37 cellular contexts compared by ENCODE assay signal in genomic region chr5:178407646-178408045, GRCh38.
"Had no signal": no experiment of that assay in that cellular context is flagged by ENCODE, and none has a peak within 500 bp of the region (broad histone marks: within the 10 kb centered on the region; RNA-seq: fewer than 3 reads in every experiment).

No MANE protein-coding gene starts in this region.

- ATAC-seq: activated naive CD4-positive, alpha-beta T cell treated with anti-CD3 and anti-CD28 coated beads, Interleukin-2, amount 50 U/mL, for 72 hours; activated naive CD8-positive, alpha-beta T cell treated with anti-CD3 and anti-CD28 coated beads, Interleukin-2, amount 50 U/mL, for 24 hours; activated T-cell treated with anti-CD3 and anti-CD28 coated beads, Interleukin-2, amount 50 U/mL, for 4 hours; activated T-cell treated with anti-CD3 and anti-CD28 coated beads, Interleukin-2, amount 50 U/mL, for 72 hours; activated T-helper 17 cell treated with anti-CD3 and anti-CD28 coated beads, Interleukin-2, amount 50 U/mL, for 72 hours; body of pancreas had no signal

- DNase-seq: activated effector memory CD4-positive, alpha-beta T cell treated with anti-CD3 and anti-CD28 coated beads, Interleukin-2, amount 50 U/mL, for 16 hours; activated effector memory CD4-positive, alpha-beta T cell treated with Interleukin-2 at 50 U/mL for 16 hours; activated gamma-delta T cell; activated gamma-delta T cell treated with Interleukin-2 at 50 U/mL for 16 hours; activated naive CD4-positive, alpha-beta T cell; activated naive CD4-positive, alpha-beta T cell treated with anti-CD3 and anti-CD28 coated beads for 36 hours; activated naive CD4-positive, alpha-beta T cell treated with anti-CD3 and anti-CD28 coated beads, Interleukin-2, amount 10 ng/mL, durations not matched to agents 7 days and 5 days; activated naive CD4-positive, alpha-beta T cell treated with anti-CD3 and anti-CD28 coated beads, Interleukin-2, amount 50 U/mL, for 16 hours; activated naive CD4-positive, alpha-beta T cell treated with Interleukin-2 at 50 U/mL for 16 hours; activated naive CD8-positive, alpha-beta T cell treated with anti-CD3 and anti-CD28 coated beads for 36 hours; activated naive CD8-positive, alpha-beta T cell treated with anti-CD3 and anti-CD28 coated beads, Interleukin-2, amount 10 ng/mL, durations not matched to agents 7 days and 5 days; activated naive CD8-positive, alpha-beta T cell treated with anti-CD3 and anti-CD28 coated beads, Interleukin-2, amount 50 U/mL, for 24 hours; activated T-cell treated with anti-CD3 and anti-CD28 coated beads, Interleukin-2, amount 50 U/mL, for 1 hour; activated T-cell treated with anti-CD3 and anti-CD28 coated beads, Interleukin-2, amount 50 U/mL, for 24 hours; activated T-cell treated with anti-CD3 and anti-CD28 coated beads, Interleukin-2, amount 50 U/mL, for 4 hours; activated T-cell treated with anti-CD3 and anti-CD28 coated beads, Interleukin-2, amount 50 U/mL, for 48 hours; activated T-cell treated with anti-CD3 and anti-CD28 coated beads, Interleukin-2, amount 50 U/mL, for 72 hours; amniotic stem cell; amygdala; anterior cingulate cortex; body of pancreas; brain microvascular endothelial cell; caudate nucleus; central memory CD4-positive, alpha-beta T cell; cerebellar nuclear complex had no signal

- H3K4me3 Mint-ChIP-seq: activated naive CD4-positive, alpha-beta T cell treated with anti-CD3 and anti-CD28 coated beads for 36 hours; activated naive CD4-positive, alpha-beta T cell treated with anti-CD3 and anti-CD28 coated beads, Interleukin-2, amount 10 ng/mL, durations not matched to agents 7 days and 5 days; activated naive CD4-positive, alpha-beta T cell treated with anti-CD3 and anti-CD28 coated beads, Interleukin-2, amount 50 U/mL, for 24 hours; activated naive CD8-positive, alpha-beta T cell; activated naive CD8-positive, alpha-beta T cell treated with anti-CD3 and anti-CD28 coated beads for 36 hours; activated naive CD8-positive, alpha-beta T cell treated with anti-CD3 and anti-CD28 coated beads, Interleukin-2, amount 10 ng/mL, durations not matched to agents 7 days and 5 days; activated naive CD8-positive, alpha-beta T cell treated with anti-CD3 and anti-CD28 coated beads, Interleukin-2, amount 50 U/mL, for 24 hours; activated T-cell treated with anti-CD3 and anti-CD28 coated beads, Interleukin-2, amount 50 U/mL, for 24 hours; activated T-cell treated with anti-CD3 and anti-CD28 coated beads, Interleukin-2, amount 50 U/mL, for 4 hours; activated T-cell treated with anti-CD3 and anti-CD28 coated beads, Interleukin-2, amount 50 U/mL, for 72 hours; activated T-helper 1 cell treated with anti-CD3 and anti-CD28 coated beads, Interleukin-12 subunit alpha, Interleukin-12 subunit beta, Interleukin-2, Interleukin-4 antibody, amounts not matched to agents 30 ng/mL and 10 ng/mL and 1 ng/mL, durations not matched to agents 14 hours and 24 hours and 36 hours; activated T-helper 17 cell treated with anti-CD3 and anti-CD28 coated beads, Interleukin-2, amount 50 U/mL, for 72 hours; brain; central memory CD8-positive, alpha-beta T cell had no signal

- H3K36me3 Mint-ChIP-seq: activated naive CD4-positive, alpha-beta T cell treated with anti-CD3 and anti-CD28 coated beads, Interleukin-2, amount 10 ng/mL, durations not matched to agents 7 days and 5 days; activated naive CD8-positive, alpha-beta T cell treated with anti-CD3 and anti-CD28 coated beads, Interleukin-2, amount 10 ng/mL, durations not matched to agents 7 days and 5 days had no signal

- H3K27ac ChIP-seq: adrenal gland, ascending aorta, body of pancreas, brain microvascular endothelial cell, breast epithelium, cardiac muscle cell had no signal

- H3K36me3 ChIP-seq: adrenal gland, ascending aorta, brain microvascular endothelial cell, breast epithelium, cardiac muscle cell had no signal

- H3K4me1 ChIP-seq: adrenal gland, ascending aorta, body of pancreas, breast epithelium had no signal

- H3K4me3 ChIP-seq: adrenal gland, ascending aorta, body of pancreas, breast epithelium, cardiac muscle cell had no signal

- H3K9me3 ChIP-seq: adrenal gland had no signal

- H3K4me1 Mint-ChIP-seq: activated naive CD4-positive, alpha-beta T cell treated with anti-CD3 and anti-CD28 coated beads, Interleukin-2, amount 10 ng/mL, durations not matched to agents 7 days and 5 days; activated naive CD4-positive, alpha-beta T cell treated with anti-CD3 and anti-CD28 coated beads, Interleukin-2, amount 50 U/mL, for 24 hours; activated naive CD8-positive, alpha-beta T cell treated with anti-CD3 and anti-CD28 coated beads for 36 hours; activated naive CD8-positive, alpha-beta T cell treated with anti-CD3 and anti-CD28 coated beads, Interleukin-2, amount 10 ng/mL, durations not matched to agents 7 days and 5 days; activated naive CD8-positive, alpha-beta T cell treated with anti-CD3 and anti-CD28 coated beads, Interleukin-2, amount 50 U/mL, for 24 hours; activated T-helper 17 cell treated with anti-CD3 and anti-CD28 coated beads, Interleukin-2, amount 50 U/mL, for 72 hours; brain; central memory CD8-positive, alpha-beta T cell had no signal

- H3K9me3 Mint-ChIP-seq: activated T-helper 1 cell treated with anti-CD3 and anti-CD28 coated beads, Interleukin-12 subunit alpha, Interleukin-12 subunit beta, Interleukin-2, Interleukin-4 antibody, amounts not matched to agents 30 ng/mL and 10 ng/mL and 1 ng/mL, durations not matched to agents 14 hours and 24 hours and 36 hours had no signal

- H3K27ac Mint-ChIP-seq: activated naive CD4-positive, alpha-beta T cell treated with anti-CD3 and anti-CD28 coated beads for 36 hours; activated naive CD4-positive, alpha-beta T cell treated with anti-CD3 and anti-CD28 coated beads, Interleukin-2, amount 10 ng/mL, durations not matched to agents 7 days and 5 days; activated naive CD4-positive, alpha-beta T cell treated with anti-CD3 and anti-CD28 coated beads, Interleukin-2, amount 50 U/mL, for 24 hours; activated naive CD4-positive, alpha-beta T cell treated with anti-CD3 and anti-CD28 coated beads, Interleukin-2, amount 50 U/mL, for 72 hours; activated naive CD8-positive, alpha-beta T cell; activated naive CD8-positive, alpha-beta T cell treated with anti-CD3 and anti-CD28 coated beads for 36 hours; activated naive CD8-positive, alpha-beta T cell treated with anti-CD3 and anti-CD28 coated beads, Interleukin-2, amount 10 ng/mL, durations not matched to agents 7 days and 5 days; activated naive CD8-positive, alpha-beta T cell treated with anti-CD3 and anti-CD28 coated beads, Interleukin-2, amount 50 U/mL, for 24 hours; activated T-cell treated with anti-CD3 and anti-CD28 coated beads, Interleukin-2, amount 50 U/mL, for 24 hours; activated T-cell treated with anti-CD3 and anti-CD28 coated beads, Interleukin-2, amount 50 U/mL, for 72 hours; activated T-helper 1 cell treated with anti-CD3 and anti-CD28 coated beads, Interleukin-12 subunit alpha, Interleukin-12 subunit beta, Interleukin-2, Interleukin-4 antibody, amounts not matched to agents 30 ng/mL and 10 ng/mL and 1 ng/mL, durations not matched to agents 14 hours and 24 hours and 36 hours; activated T-helper 17 cell treated with anti-CD3 and anti-CD28 coated beads, Interleukin-2, amount 50 U/mL, for 72 hours; activated T-helper 2 cell treated with anti-CD3 and anti-CD28 coated beads, Interferon-gamma antibody, Interleukin-2, Interleukin-4, amounts not matched to agents 10 μg/mL and 5 μg/mL and 100 μg/mL, durations not matched to agents 14 hours and 24 hours and 36 hours; brain had no signal

- H3K27me3 ChIP-seq: adrenal gland, ascending aorta, body of pancreas, brain microvascular endothelial cell, breast epithelium, cardiac muscle cell had no signal
